In the genomic region with DNA sequence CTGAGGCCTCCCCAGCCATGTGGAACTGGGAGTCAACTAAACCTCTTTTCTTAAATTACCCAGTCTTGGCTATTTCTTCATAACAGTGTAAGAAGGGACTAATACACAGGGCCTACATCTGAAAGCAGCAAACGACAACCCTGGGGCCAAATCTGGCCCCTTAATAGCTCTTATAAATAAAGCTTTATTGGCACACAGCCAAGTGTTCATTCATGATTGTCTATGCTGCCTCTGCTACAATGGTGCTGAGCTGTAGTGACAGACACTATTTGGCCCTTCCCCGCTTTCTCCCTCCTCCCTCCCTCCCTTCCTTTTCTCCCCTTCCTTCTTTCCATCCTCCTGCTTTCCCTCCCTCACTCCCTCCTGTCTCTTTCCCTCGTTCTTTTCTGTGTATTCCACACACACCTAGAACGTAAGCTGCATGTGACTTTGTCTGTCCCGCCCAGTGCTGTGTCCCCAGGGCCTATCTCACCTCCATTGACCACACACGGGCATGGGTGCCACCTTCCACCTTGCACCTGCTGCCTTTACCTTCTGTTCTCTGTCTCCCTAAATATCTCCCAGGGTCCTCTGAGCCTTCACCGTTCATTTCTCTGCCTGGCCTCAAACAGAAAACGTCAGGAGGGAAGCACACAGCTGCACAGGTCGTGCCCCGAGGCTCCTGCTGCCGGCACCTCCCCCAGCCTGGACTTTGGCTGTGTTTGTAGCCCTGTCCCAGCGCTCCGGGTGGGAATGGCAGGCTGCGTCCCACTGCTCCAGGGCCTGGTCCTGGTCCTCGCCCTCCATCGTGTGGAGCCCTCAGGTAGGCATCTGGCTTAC, we compare ENCODE assay signal across 18 cellular contexts. TPM values are rescaled to one million over a fixed set of nuclear protein-coding genes. Genes with fewer than 3 reads are reported as not detected.
DNase-seq lines count a peak whose midpoint lies in the region; ATAC-seq and TF ChIP-seq lines count a peak whose summit lies in the region.
"Had no signal": no experiment of that assay in that cellular context is flagged by ENCODE, and none has a peak within 500 bp of the region (broad histone marks: within the 10 kb centered on the region; RNA-seq: fewer than 3 reads in every experiment).

A gene with protein sequence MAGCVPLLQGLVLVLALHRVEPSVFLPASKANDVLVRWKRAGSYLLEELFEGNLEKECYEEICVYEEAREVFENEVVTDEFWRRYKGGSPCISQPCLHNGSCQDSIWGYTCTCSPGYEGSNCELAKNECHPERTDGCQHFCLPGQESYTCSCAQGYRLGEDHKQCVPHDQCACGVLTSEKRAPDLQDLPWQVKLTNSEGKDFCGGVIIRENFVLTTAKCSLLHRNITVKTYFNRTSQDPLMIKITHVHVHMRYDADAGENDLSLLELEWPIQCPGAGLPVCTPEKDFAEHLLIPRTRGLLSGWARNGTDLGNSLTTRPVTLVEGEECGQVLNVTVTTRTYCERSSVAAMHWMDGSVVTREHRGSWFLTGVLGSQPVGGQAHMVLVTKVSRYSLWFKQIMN (plus strand): TSS at position 720 of the 819 bp plus-strand sequence. CDS start 13 bp downstream, at position 733.

- H3K27me3 Mint-ChIP-seq in activated naive CD4-positive, alpha-beta T cell treated with anti-CD3 and anti-CD28 coated beads, Interleukin-2, amount 50 U/mL, for 24 hours = no peaks in the 10 kb centered on the region
- no peaks in the 10 kb centered on the region for H3K27me3 Mint-ChIP-seq in activated naive CD4-positive, alpha-beta T cell treated with anti-CD3 and anti-CD28 coated beads for 36 hours (ENCODE audit: low read depth)

- no peak for TF ChIP-seq CTCF in RWPE1 (conservative IDR thresholded peaks at IDR 0.05; ENCODE audit: low read depth)

- DNase-seq in activated naive CD4-positive, alpha-beta T cell treated with anti-CD3 and anti-CD28 coated beads for 36 hours = no peak
- DNase-seq in NCI-H69 (lab: John Stamatoyannopoulos, UW) (peak; percentile 81), left kidney (ENCODE audit: low read depth, low spot score) (peak; percentile 53), RWPE1 (ENCODE audit: low spot score) (no peak), nucleus accumbens (lab: John Stamatoyannopoulos, UW) (no peak)
- DNase-seq: activated naive CD4-positive, alpha-beta T cell; NCI-H187 treated with DMSO at 0.1 percent for 48 hours; NCI-H774; right cardiac atrium had no signal

- peak within 1 kb of the TSS; percentile 3 for H3K27ac Mint-ChIP-seq in activated naive CD4-positive, alpha-beta T cell treated with anti-CD3 and anti-CD28 coated beads, Interleukin-2, amount 50 U/mL, for 24 hours
- no peak within 1 kb of the TSS for H3K27ac Mint-ChIP-seq in activated naive CD4-positive, alpha-beta T cell treated with anti-CD3 and anti-CD28 coated beads for 36 hours

- POLR2A ChIA-PET in RWPE1 (lab: Yijun Ruan, JAX; ENCODE audit: low non-redundant PET) = no interaction called here

- H3K4me3 Mint-ChIP-seq in activated naive CD4-positive, alpha-beta T cell treated with anti-CD3 and anti-CD28 coated beads, Interleukin-2, amount 50 U/mL, for 24 hours = no peak within 1 kb of the TSS
- H3K4me3 Mint-ChIP-seq in activated naive CD4-positive, alpha-beta T cell treated with anti-CD3 and anti-CD28 coated beads for 36 hours = no peak within 1 kb of the TSS

- ATAC-seq in GM19452 (IDR thresholded peaks at IDR 0.05; ENCODE audit: unreplicated experiment) (no peak), HG02642 (IDR thresholded peaks at IDR 0.05; ENCODE audit: poor library complexity, unreplicated experiment) (no peak)
- ATAC-seq: activated CD4-positive, CD25-positive, alpha-beta regulatory T cell treated with anti-CD3 and anti-CD28 coated beads, Interleukin-2, amount 50 U/mL, for 24 hours; right cardiac atrium had no signal

- CTCF ChIA-PET in activated naive CD4-positive, alpha-beta T cell treated with anti-CD3 and anti-CD28 coated beads for 36 hours (lab: Charles Lee) = no interaction called here
- CTCF ChIA-PET in RWPE1 (lab: Yijun Ruan, JAX) = no interaction called here

- no peaks in the 10 kb centered on the region for H3K9me3 Mint-ChIP-seq in activated naive CD4-positive, alpha-beta T cell treated with anti-CD3 and anti-CD28 coated beads, Interleukin-2, amount 50 U/mL, for 24 hours
- H3K9me3 Mint-ChIP-seq in activated naive CD4-positive, alpha-beta T cell treated with anti-CD3 and anti-CD28 coated beads for 36 hours = peaks cover 9% of the 10 kb centered on the region

- no peaks in the 10 kb centered on the region for H3K36me3 Mint-ChIP-seq in activated naive CD4-positive, alpha-beta T cell treated with anti-CD3 and anti-CD28 coated beads, Interleukin-2, amount 50 U/mL, for 24 hours
- H3K36me3 Mint-ChIP-seq in activated naive CD4-positive, alpha-beta T cell treated with anti-CD3 and anti-CD28 coated beads for 36 hours (ENCODE audit: low read depth) = peaks cover 1% of the 10 kb centered on the region

- intact Hi-C loops in activated naive CD4-positive, alpha-beta T cell treated with anti-CD3 and anti-CD28 coated beads for 36 hours (cut with micrococcal nuclease) = no loop called here

- peaks cover 25% of the 10 kb centered on the region for H3K4me1 Mint-ChIP-seq in activated naive CD4-positive, alpha-beta T cell treated with anti-CD3 and anti-CD28 coated beads, Interleukin-2, amount 50 U/mL, for 24 hours
- peaks cover 13% of the 10 kb centered on the region for H3K4me1 Mint-ChIP-seq in activated naive CD4-positive, alpha-beta T cell treated with anti-CD3 and anti-CD28 coated beads for 36 hours (ENCODE audit: low read depth)

- no peak within 1 kb of the TSS for H3K27ac ChIP-seq in RWPE1
- H3K27ac ChIP-seq: epithelial cell of prostate had no signal

RNA-seq across cellular contexts. Expression of the gene that starts here (rescaled TPM):
- not detected for total RNA-seq in activated naive CD4-positive, alpha-beta T cell treated with anti-CD3 and anti-CD28 coated beads for 36 hours
- total RNA-seq: astrocyte, M059J, mesenteric fat pad, subcutaneous adipose tissue had no signal

Comparison
In these comparisons a context has a peak if more than half of its experiments do, and no peak if none do; other contexts are left out.
1. DNase-seq: peak in NCI-H69 (single experiment) and left kidney (single experiment); none in activated naive CD4-positive, alpha-beta T cell treated with anti-CD3 and anti-CD28 coated beads for 36 hours (single experiment), RWPE1 (single experiment) and nucleus accumbens (0 of 56).